ENCODE assay signal across 8 cellular contexts in the genomic region with DNA sequence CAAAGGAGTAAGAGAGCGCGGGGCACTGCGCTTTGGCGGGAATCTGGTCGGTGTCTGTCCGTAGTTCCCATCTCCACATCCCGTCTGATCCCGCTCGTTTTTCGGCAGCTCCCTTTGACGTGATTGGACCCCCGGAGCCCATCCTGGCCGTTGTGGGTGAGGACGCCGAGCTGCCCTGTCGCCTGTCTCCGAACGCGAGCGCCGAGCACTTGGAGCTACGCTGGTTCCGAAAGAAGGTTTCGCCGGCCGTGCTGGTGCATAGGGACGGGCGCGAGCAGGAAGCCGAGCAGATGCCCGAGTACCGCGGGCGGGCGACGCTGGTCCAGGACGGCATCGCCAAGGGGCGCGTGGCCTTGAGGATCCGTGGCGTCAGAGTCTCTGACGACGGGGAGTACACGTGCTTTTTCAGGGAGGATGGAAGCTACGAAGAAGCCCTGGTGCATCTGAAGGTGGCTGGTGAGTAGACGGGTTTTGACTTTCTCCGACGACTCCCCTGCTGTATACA. TPM values are rescaled to one million over a fixed set of nuclear protein-coding genes. Genes with fewer than 3 reads are reported as not detected.
DNase-seq lines count a peak whose midpoint lies in the region; ATAC-seq and TF ChIP-seq lines count a peak whose summit lies in the region.

No MANE protein-coding gene starts in this region.

- no peak overlapping the region for H3K27ac Mint-ChIP-seq in activated T-helper 2 cell treated with anti-CD3 and anti-CD28 coated beads, Interferon-gamma antibody, Interleukin-2, Interleukin-4, amounts not matched to agents 10 μg/mL and 5 μg/mL and 100 μg/mL, durations not matched to agents 14 hours and 24 hours and 36 hours

- no peak for TF ChIP-seq CTCF in AG09309 (IDR thresholded peaks at IDR 0.05; ENCODE audit: control insufficient read depth, insufficient read depth, low read depth, low read length, missing control alignments)

- H3K27me3 Mint-ChIP-seq in activated T-helper 2 cell treated with anti-CD3 and anti-CD28 coated beads, Interferon-gamma antibody, Interleukin-2, Interleukin-4, amounts not matched to agents 10 μg/mL and 5 μg/mL and 100 μg/mL, durations not matched to agents 14 hours and 24 hours and 36 hours (ENCODE audit: low read depth), result peaks cover 49% of the 10 kb centered on the region

- peak overlapping the region; percentile 18 for H3K4me3 ChIP-seq in AG09309 (ENCODE audit: control insufficient read depth, low read depth, low read length)

- intact Hi-C loops in activated T-helper 2 cell treated with anti-CD3 and anti-CD28 coated beads, Interferon-gamma antibody, Interleukin-2, Interleukin-4, amounts not matched to agents 10 μg/mL and 5 μg/mL and 100 μg/mL, durations not matched to agents 14 hours and 24 hours and 36 hours (cut with micrococcal nuclease), result no loop called here
- intact Hi-C loops in cardiac septum (cut with DNase I), result no loop called here

- peaks cover 21% of the 10 kb centered on the region for H3K4me1 Mint-ChIP-seq in activated T-helper 2 cell treated with anti-CD3 and anti-CD28 coated beads, Interferon-gamma antibody, Interleukin-2, Interleukin-4, amounts not matched to agents 10 μg/mL and 5 μg/mL and 100 μg/mL, durations not matched to agents 14 hours and 24 hours and 36 hours (ENCODE audit: low read depth)

- no peak for ATAC-seq in HG02588 (IDR thresholded peaks at IDR 0.05; ENCODE audit: unreplicated experiment)

- H3K4me3 Mint-ChIP-seq in activated T-helper 2 cell treated with anti-CD3 and anti-CD28 coated beads, Interferon-gamma antibody, Interleukin-2, Interleukin-4, amounts not matched to agents 10 μg/mL and 5 μg/mL and 100 μg/mL, durations not matched to agents 14 hours and 24 hours and 36 hours (ENCODE audit: low read depth), result peak overlapping the region; percentile 67

- no peaks in the 10 kb centered on the region for H3K36me3 Mint-ChIP-seq in activated T-helper 2 cell treated with anti-CD3 and anti-CD28 coated beads, Interferon-gamma antibody, Interleukin-2, Interleukin-4, amounts not matched to agents 10 μg/mL and 5 μg/mL and 100 μg/mL, durations not matched to agents 14 hours and 24 hours and 36 hours (ENCODE audit: low read depth)

- no peak for DNase-seq in AG09309 (ENCODE audit: low read depth)
- DNase-seq in M059J (ENCODE audit: low read depth), result peak; percentile 43
- peak; percentile 18 for DNase-seq in activated T-helper 2 cell treated with anti-CD3 and anti-CD28 coated beads, Interferon-gamma antibody, Interleukin-2, Interleukin-4, amounts not matched to agents 10 μg/mL and 5 μg/mL and 100 μg/mL, durations not matched to agents 14 hours and 24 hours and 36 hours (ENCODE audit: low spot score)
- DNase-seq in cardiac septum (ENCODE audit: low spot score), result peak; percentile 80
- DNase-seq in retina, result peak; percentile 79
- DNase-seq in NK-92 (lab: John Stamatoyannopoulos, UW; ENCODE audit: unreplicated experiment), result no peak
- no peak for DNase-seq in NCI-H1048 (lab: John Stamatoyannopoulos, UW)

- no peaks in the 10 kb centered on the region for H3K9me3 Mint-ChIP-seq in activated T-helper 2 cell treated with anti-CD3 and anti-CD28 coated beads, Interferon-gamma antibody, Interleukin-2, Interleukin-4, amounts not matched to agents 10 μg/mL and 5 μg/mL and 100 μg/mL, durations not matched to agents 14 hours and 24 hours and 36 hours

RNA-seq across cellular contexts. Expression of a gene that starts 1.4 kb away (rescaled TPM):
- total RNA-seq in M059J (2014; rRNA removed; shearing (Covaris generic)), result 0.10 TPM in 1 of 2 replicates, not detected in the other
- total RNA-seq in activated T-helper 2 cell treated with anti-CD3 and anti-CD28 coated beads, Interferon-gamma antibody, Interleukin-2, Interleukin-4, amounts not matched to agents 10 μg/mL and 5 μg/mL and 100 μg/mL, durations not matched to agents 14 hours and 24 hours and 36 hours, result not detected in 2 replicates
- not detected for total RNA-seq in cardiac septum

RNA-seq across cellular contexts. Expression of a gene that starts 36.6 kb away (rescaled TPM):
- total RNA-seq in M059J (2014; rRNA removed; shearing (Covaris generic)), result 144 and 161 TPM in 2 replicates
- total RNA-seq in activated T-helper 2 cell treated with anti-CD3 and anti-CD28 coated beads, Interferon-gamma antibody, Interleukin-2, Interleukin-4, amounts not matched to agents 10 μg/mL and 5 μg/mL and 100 μg/mL, durations not matched to agents 14 hours and 24 hours and 36 hours, result 92.2 and 99.4 TPM in 2 replicates
- total RNA-seq in cardiac septum, result 34.7 TPM

RNA-seq across cellular contexts. Expression of a gene that starts 43.8 kb away (rescaled TPM):
- total RNA-seq in M059J (2014; rRNA removed; shearing (Covaris generic)), result 23.2 and 35.0 TPM in 2 replicates
- total RNA-seq in activated T-helper 2 cell treated with anti-CD3 and anti-CD28 coated beads, Interferon-gamma antibody, Interleukin-2, Interleukin-4, amounts not matched to agents 10 μg/mL and 5 μg/mL and 100 μg/mL, durations not matched to agents 14 hours and 24 hours and 36 hours, result 20.2 and 23.0 TPM in 2 replicates
- total RNA-seq in cardiac septum, result 15.7 TPM

Comparison
In these comparisons a context has a peak if more than half of its experiments do, and no peak if none do; other contexts are left out.
1. DNase-seq: peak in M059J (single experiment), activated T-helper 2 cell treated with anti-CD3 and anti-CD28 coated beads, Interferon-gamma antibody, Interleukin-2, Interleukin-4, amounts not matched to agents 10 μg/mL and 5 μg/mL and 100 μg/mL, durations not matched to agents 14 hours and 24 hours and 36 hours (single experiment), cardiac septum (single experiment) and retina (single experiment); none in AG09309 (single experiment), NK-92 (single experiment) and NCI-H1048 (single experiment).